27 cellular contexts compared by ENCODE assay signal in the genomic region with DNA sequence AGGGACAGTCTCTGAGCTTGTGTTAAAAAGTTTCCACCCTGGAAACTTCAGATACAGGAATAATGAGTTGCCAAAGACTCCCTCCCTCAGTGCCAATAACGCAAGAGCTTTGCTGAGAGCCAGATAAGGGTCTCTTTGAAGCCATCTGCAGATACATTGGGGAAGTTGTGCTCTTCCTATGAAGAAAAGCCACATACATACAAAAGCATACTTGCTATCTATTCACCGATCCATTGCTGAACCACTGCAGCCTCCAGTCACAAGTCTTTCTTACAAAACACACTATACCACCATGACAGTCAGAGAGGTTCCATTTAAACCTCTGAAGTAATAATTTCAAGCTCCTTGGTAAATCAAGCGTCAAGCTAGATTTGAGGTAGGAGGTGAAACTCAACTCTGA. TPM values are rescaled to one million over a fixed set of nuclear protein-coding genes. Genes with fewer than 3 reads are reported as not detected.
A peak's percentile ranks its signal among the peaks of the same experiment; 100 is the strongest.
DNase-seq lines count a peak whose midpoint lies in the region; ATAC-seq, FAIRE-seq and TF ChIP-seq lines count a peak whose summit lies in the region.
"Had no signal": no experiment of that assay in that cellular context is flagged by ENCODE, and none has a peak within 500 bp of the region (broad histone marks: within the 10 kb centered on the region; RNA-seq: fewer than 3 reads in every experiment).

No MANE protein-coding gene starts in this region.

- peak; percentile 40 for FAIRE-seq in bronchial epithelial cell (lab: Jason Lieb, UNC)
- FAIRE-seq: A549, D721Med, GM12878, GM12892, GM18507 had no signal

- H3K4me3 ChIP-seq in DND-41 (ENCODE audit: low read depth in 1 of 2, low read length in 2 of 2) = no peak overlapping the region
- H3K4me3 ChIP-seq in bronchial epithelial cell (ENCODE audit: low read depth, low read length) = no peak overlapping the region
- H3K4me3 ChIP-seq in osteoblast (ENCODE audit: insufficient read depth, low read length) = no peak overlapping the region
- H3K4me3 ChIP-seq in MG63 = no peak overlapping the region
- H3K4me3 ChIP-seq: A549; BLaER1 treated with 17β-estradiol and CSF1 and Interleukin-3, amounts not matched to agents 10 nM and 100 nM; GM12878 had no signal

- H2AFZ ChIP-seq in DND-41 (ENCODE audit: low read depth, low read length) = no peak overlapping the region
- H2AFZ ChIP-seq in osteoblast (ENCODE audit: low read length) = no peak overlapping the region

- no peak overlapping the region for H3K27ac ChIP-seq in DND-41 (ENCODE audit: low read length)
- H3K27ac ChIP-seq in osteoblast (ENCODE audit: low read depth, low read length) = no peak overlapping the region
- H3K27ac ChIP-seq: 22Rv1; A549; BLaER1 treated with 17β-estradiol and CSF1 and Interleukin-3, amounts not matched to agents 10 nM and 100 nM; C4-2B had no signal

- H3K4me1 ChIP-seq in DND-41 (ENCODE audit: insufficient read depth, low read length) (no peaks in the 10 kb centered on the region), osteoblast (ENCODE audit: insufficient read depth, low read length) (no peaks in the 10 kb centered on the region)
- H3K4me1 ChIP-seq: A549; BLaER1 treated with 17β-estradiol and CSF1 and Interleukin-3, amounts not matched to agents 10 nM and 100 nM; Caco-2 had no signal

- H3K27me3 ChIP-seq in DND-41 (ENCODE audit: insufficient read depth, low read length, poor library complexity) (no peaks in the 10 kb centered on the region), bronchial epithelial cell (ENCODE audit: control insufficient read depth, insufficient read depth, low read length) (no peaks in the 10 kb centered on the region), osteoblast (ENCODE audit: insufficient read depth, low read length) (no peaks in the 10 kb centered on the region), MG63 (no peaks in the 10 kb centered on the region; the same call in 1 of the 2 replicates)
- H3K27me3 ChIP-seq: BLaER1 treated with 17β-estradiol and CSF1 and Interleukin-3, amounts not matched to agents 10 nM and 100 nM had no signal

- H3K9ac ChIP-seq in DND-41 (ENCODE audit: low read depth, low read length) = no peak overlapping the region
- H3K9ac ChIP-seq: BLaER1 treated with 17β-estradiol and CSF1 and Interleukin-3, amounts not matched to agents 10 nM and 100 nM had no signal

- H3K79me2 ChIP-seq in DND-41 (ENCODE audit: insufficient read depth, low read length) (no peaks in the 10 kb centered on the region), osteoblast (ENCODE audit: insufficient read depth, low read length) (no peaks in the 10 kb centered on the region)

- TF ChIP-seq CTCF in DND-41 (IDR thresholded peaks at IDR 0.05; ENCODE audit: borderline replicate concordance, extremely low read depth, low read length, poor library complexity, severe bottlenecking) (no peak), bronchial epithelial cell (IDR thresholded peaks at IDR 0.05; ENCODE audit: insufficient read depth, low read length, severe bottlenecking) (no peak), osteoblast (IDR thresholded peaks at IDR 0.05; ENCODE audit: extremely low read depth, low read depth, low read length) (no peak)

- no peaks in the 10 kb centered on the region for H4K20me1 ChIP-seq in DND-41 (ENCODE audit: insufficient read depth, low read length)
- no peaks in the 10 kb centered on the region for H4K20me1 ChIP-seq in osteoblast (ENCODE audit: insufficient read depth, low read length)
- H4K20me1 ChIP-seq: BLaER1 treated with 17β-estradiol and CSF1 and Interleukin-3, amounts not matched to agents 10 nM and 100 nM had no signal

- ATAC-seq in DND-41 (ENCODE audit: insufficient read depth, low read depth) (0 out of 3 replicates have a peak, but pooled peaks have one; percentile 27), HG03354 (IDR thresholded peaks at IDR 0.05; ENCODE audit: poor library complexity, severe bottlenecking, unreplicated experiment) (no peak)
- ATAC-seq: A549; CD8-positive, alpha-beta T cell; GM12878 had no signal

- no peak overlapping the region for H3K4me2 ChIP-seq in DND-41 (ENCODE audit: insufficient read depth, low read length)
- H3K4me2 ChIP-seq in osteoblast (ENCODE audit: insufficient read depth, low read length) = no peak overlapping the region
- H3K4me2 ChIP-seq: A549; BLaER1 treated with 17β-estradiol and CSF1 and Interleukin-3, amounts not matched to agents 10 nM and 100 nM had no signal

- no peaks in the 10 kb centered on the region for H3K9me3 ChIP-seq in DND-41 (ENCODE audit: insufficient read depth, low read length, severe bottlenecking)
- no peaks in the 10 kb centered on the region for H3K9me3 ChIP-seq in osteoblast (ENCODE audit: low read depth, low read length)
- H3K9me3 ChIP-seq in MG63 = no peaks in the 10 kb centered on the region
- H3K9me3 ChIP-seq: A549; BLaER1 treated with 17β-estradiol and CSF1 and Interleukin-3, amounts not matched to agents 10 nM and 100 nM; Caco-2 had no signal

- H3K36me3 ChIP-seq in DND-41 (ENCODE audit: insufficient read depth, low read length) = no peaks in the 10 kb centered on the region
- no peaks in the 10 kb centered on the region for H3K36me3 ChIP-seq in bronchial epithelial cell (ENCODE audit: control insufficient read depth, insufficient read depth, low read length)
- H3K36me3 ChIP-seq in osteoblast (ENCODE audit: insufficient read depth, low read length) = no peaks in the 10 kb centered on the region
- H3K36me3 ChIP-seq in MG63 = no peaks in the 10 kb centered on the region
- H3K36me3 ChIP-seq: BLaER1 treated with 17β-estradiol and CSF1 and Interleukin-3, amounts not matched to agents 10 nM and 100 nM had no signal

- DNase-seq in DND-41 (no peak), OCI-M1 (lab: John Stamatoyannopoulos, UW) (peak; percentile 74), bronchial epithelial cell (ENCODE audit: low read depth) (no peak), osteoblast (ENCODE audit: insufficient read length, low spot score, missing footprints) (peak; percentile 13), MG63 (no peak)
- no peak for DNase-seq in activated CD4-positive, alpha-beta T cell treated with anti-CD3 and anti-CD28 coated beads, Interleukin-2, amount 50 U/mL, for 48 hours
- DNase-seq: AML-193; Caco-2; Calu3; CD4-positive, alpha-beta T cell; CD8-positive, alpha-beta T cell; DMS79 treated with DMSO at 0.1 percent for 48 hours; EL; GDM1 had no signal

RNA-seq across cellular contexts. Expression of a gene that starts 10.0 kb away (rescaled TPM):
- total RNA-seq in bronchial epithelial cell = not detected in 2 replicates
- total RNA-seq in osteoblast = not detected in 2 replicates
- not detected in 2 replicates for total RNA-seq in MG63 (2014; rRNA removed; shearing (Covaris generic); ENCODE audit: low replicate concordance)
- total RNA-seq: A172; B cell; Caco-2; Calu3; CD4-positive, alpha-beta T cell; CD8-positive, alpha-beta T cell; Daoy; G401; GM12878 had no signal

RNA-seq across cellular contexts. Expression of a gene that starts 55.3 kb away (rescaled TPM):
- total RNA-seq in bronchial epithelial cell (not detected in 2 replicates), osteoblast (not detected in 2 replicates)
- not detected in 2 replicates for total RNA-seq in MG63 (2014; rRNA removed; shearing (Covaris generic); ENCODE audit: low replicate concordance)
- total RNA-seq: A172, B cell, Caco-2, Calu3, Daoy, G401 had no signal

Comparison
In these comparisons a context has a peak if more than half of its experiments do, and no peak if none do; other contexts are left out.
1. DNase-seq: peak in OCI-M1 (single experiment) and osteoblast (single experiment); none in DND-41 (single experiment), bronchial epithelial cell (single experiment), activated CD4-positive, alpha-beta T cell treated with anti-CD3 and anti-CD28 coated beads, Interleukin-2, amount 50 U/mL, for 48 hours (0 of 2) and MG63 (single experiment).